In genomic region chr14:77142289-77142814, GRCh38 we compare ENCODE assay signal across 20 cellular contexts. TPM values are rescaled to one million over a fixed set of nuclear protein-coding genes. Genes with fewer than 3 reads are reported as not detected.
A peak's percentile ranks its signal among the peaks of the same experiment; 100 is the strongest.
DNase-seq lines count a peak whose midpoint lies in the region; TF ChIP-seq lines count a peak whose summit lies in the region.
"Had no signal": no experiment of that assay in that cellular context is flagged by ENCODE, and none has a peak within 500 bp of the region (broad histone marks: within the 10 kb centered on the region; RNA-seq: fewer than 3 reads in every experiment).

No MANE protein-coding gene starts in this region.

- no peaks in the 10 kb centered on the region for H3K9me3 ChIP-seq in Caco-2
- H3K9me3 ChIP-seq: ascending aorta, mucosa of descending colon had no signal

- H3K36me3 Mint-ChIP-seq in Caco-2 (ENCODE audit: insufficient read depth, unreplicated experiment): no peaks in the 10 kb centered on the region
- no peaks in the 10 kb centered on the region for H3K36me3 Mint-ChIP-seq in endothelial cell (ENCODE audit: low read depth, unreplicated experiment)
- no peaks in the 10 kb centered on the region for H3K36me3 Mint-ChIP-seq in neural crest cell (ENCODE audit: low read depth)

- intact Hi-C loops in Caco-2 (cut with micrococcal nuclease; ENCODE audit: unreplicated experiment): no loop called here

- H3K27me3 Mint-ChIP-seq in Caco-2 (ENCODE audit: insufficient read depth, unreplicated experiment) (peaks cover 39% of the 10 kb centered on the region), endothelial cell (ENCODE audit: unreplicated experiment) (peaks cover 13% of the 10 kb centered on the region), neural crest cell (ENCODE audit: low read depth) (peaks cover 84% of the 10 kb centered on the region)

- CTCF ChIA-PET in Caco-2 (lab: Charles Lee): interaction anchor here (1.4 kb wide), 2 partner anchors 9 to 173 kb away, joined by 5 read pairs; no protein-coding TSS in a partner anchor

- H3K4me1 ChIP-seq in Caco-2: no peaks in the 10 kb centered on the region

- POLR2A ChIA-PET in Caco-2 (lab: Charles Lee): no interaction called here

- H3K27me3 ChIP-seq in Caco-2 (replicated peaks; ENCODE audit: control insufficient read depth, insufficient read depth, low read length): peaks cover 3% of the 10 kb centered on the region

- no peak overlapping the region for H3K27ac Mint-ChIP-seq in Caco-2 (ENCODE audit: unreplicated experiment)
- no peak overlapping the region for H3K27ac Mint-ChIP-seq in endothelial cell (ENCODE audit: unreplicated experiment)
- no peak overlapping the region for H3K27ac Mint-ChIP-seq in neural crest cell (ENCODE audit: unreplicated experiment)

- H3K36me3 ChIP-seq in Caco-2 (ENCODE audit: control insufficient read depth, insufficient read depth, low read length): no peaks in the 10 kb centered on the region
- H3K36me3 ChIP-seq: ascending aorta had no signal

- no peak overlapping the region for H3K4me3 ChIP-seq in Caco-2 (ENCODE audit: low read depth, low read length)
- H3K4me3 ChIP-seq: mucosa of descending colon had no signal

- H3K4me1 Mint-ChIP-seq in Caco-2 (ENCODE audit: low read depth, unreplicated experiment): no peaks in the 10 kb centered on the region
- peaks cover 23% of the 10 kb centered on the region for H3K4me1 Mint-ChIP-seq in endothelial cell (ENCODE audit: unreplicated experiment)
- peaks cover 33% of the 10 kb centered on the region for H3K4me1 Mint-ChIP-seq in neural crest cell

- no peak for DNase-seq in Caco-2
- DNase-seq in NCI-H69 (lab: John Stamatoyannopoulos, UW): peak; percentile 45
- no peak for DNase-seq in endothelial cell (ENCODE audit: low spot score)
- no peak for DNase-seq in neural crest cell (ENCODE audit: low read depth, low spot score)
- DNase-seq in DMS79 (lab: John Stamatoyannopoulos, UW): no peak
- no peak for DNase-seq in activated CD8-positive, alpha-beta memory T cell treated with anti-CD3 and anti-CD28 coated beads, Interleukin-2, amount 50 U/mL, for 4 hours
- no peak for DNase-seq in NCI-H146 (lab: John Stamatoyannopoulos, UW)
- no peak for DNase-seq in HPDE6-E6E7 (ENCODE audit: extremely low spot score)
- DNase-seq: activated CD4-positive, alpha-beta T cell treated with anti-CD3 and anti-CD28 coated beads for 48 hours; DND-41; effector CD8-positive, alpha-beta T cell; foreskin fibroblast; mucosa of descending colon; NCI-H1048; stimulated activated CD4-positive, alpha-beta T cell treated with anti-CD3 and anti-CD28 coated beads, Interleukin-1b, Interleukin-23, amount 100 ng/mL, for 48 hours; stimulated activated CD8-positive, alpha-beta memory T cell treated with anti-CD3 and anti-CD28 coated beads, Interleukin-4, amount 100 ng/mL, for 48 hours; trophoblast cell had no signal

- no TSS peak for BruUV-seq in Caco-2 (replicated peaks; lab: Mats Ljungman, UMichigan)

- TF ChIP-seq CTCF in Caco-2 (IDR thresholded peaks at IDR 0.05; ENCODE audit: insufficient read depth in 1 of 2, low read depth in 1 of 2, low read length in 1 of 2, severe bottlenecking in 1 of 2, unreplicated experiment in 1 of 2): no peak
- TF ChIP-seq CTCF in endothelial cell (IDR thresholded peaks at IDR 0.05; ENCODE audit: unreplicated experiment): no peak
- TF ChIP-seq CTCF in neural crest cell (conservative IDR thresholded peaks at IDR 0.05): no peak

- H3K4me3 Mint-ChIP-seq in Caco-2 (ENCODE audit: unreplicated experiment): peak overlapping the region; percentile 63
- peak overlapping the region; percentile 92 for H3K4me3 Mint-ChIP-seq in endothelial cell (ENCODE audit: unreplicated experiment)
- peak overlapping the region; percentile 89 for H3K4me3 Mint-ChIP-seq in neural crest cell

- no peaks in the 10 kb centered on the region for H3K9me3 Mint-ChIP-seq in Caco-2 (ENCODE audit: unreplicated experiment)
- H3K9me3 Mint-ChIP-seq in endothelial cell (ENCODE audit: unreplicated experiment): no peaks in the 10 kb centered on the region
- no peaks in the 10 kb centered on the region for H3K9me3 Mint-ChIP-seq in neural crest cell

RNA-seq across cellular contexts. Expression of gene ZDHHC22, which starts 0.8 kb away (rescaled TPM):
- total RNA-seq in Caco-2 (2022) (not detected in 2 replicates), endothelial cell (ENCODE audit: unreplicated experiment) (12.0 TPM), neural crest cell (5.6 and 5.9 TPM in 2 replicates)
- total RNA-seq: ascending aorta; NCI-H460; T-helper 1 cell treated with Interleukin-12 subunit alpha and Interleukin-12 subunit beta and Interleukin-4 antibody, amounts not matched to agents 30 ng/mL and 1 ng/mL, for 36 hours had no signal

RNA-seq across cellular contexts. Expression of gene TMEM63C, which starts 39.2 kb away (rescaled TPM):
- total RNA-seq in Caco-2 (2022): 1.3 and 1.4 TPM in 2 replicates
- total RNA-seq in endothelial cell (ENCODE audit: unreplicated experiment): 6.6 TPM
- 0.59 and 0.91 TPM in 2 replicates for total RNA-seq in neural crest cell
- total RNA-seq: NCI-H460 had no signal

RNA-seq across cellular contexts. Expression of gene CIPC, which starts 44.3 kb away (rescaled TPM):
- 12.8 and 15.4 TPM in 2 replicates for total RNA-seq in Caco-2 (2022)
- total RNA-seq in endothelial cell (ENCODE audit: unreplicated experiment): 42.4 TPM
- total RNA-seq in neural crest cell: 28.7 and 29.8 TPM in 2 replicates
